8 cellular contexts compared by ENCODE assay signal in genomic region chr10:89373916-89374711, GRCh38.
DNase-seq lines count a peak whose midpoint lies in the region; ATAC-seq and TF ChIP-seq lines count a peak whose summit lies in the region.

No MANE protein-coding gene starts in this region.

- peaks cover 24% of the 10 kb centered on the region for H3K4me1 ChIP-seq in muscle layer of colon (ENCODE audit: insufficient read depth, low read length)
- peaks cover 6% of the 10 kb centered on the region for H3K4me1 ChIP-seq in MM.1S (ENCODE audit: low read length)

- TF ChIP-seq CTCF in AG04449 (IDR thresholded peaks at IDR 0.05; ENCODE audit: insufficient read depth, low read length, missing control alignments) (no peak), MM.1S (IDR thresholded peaks at IDR 0.05; ENCODE audit: low read length) (no peak)

- ATAC-seq in HG02759 (IDR thresholded peaks at IDR 0.05; ENCODE audit: unreplicated experiment) = no peak

- H3K79me2 ChIP-seq in MM.1S (ENCODE audit: low read length) = no peaks in the 10 kb centered on the region

- H3K36me3 ChIP-seq in muscle layer of colon (ENCODE audit: insufficient read depth, low read length) = no peaks in the 10 kb centered on the region
- no peaks in the 10 kb centered on the region for H3K36me3 ChIP-seq in MM.1S (replicated peaks; ENCODE audit: insufficient read depth, low read length)

- no peak overlapping the region for H2AFZ ChIP-seq in MM.1S (ENCODE audit: low read length)

- POLR2A ChIA-PET in AG04449 (lab: Yijun Ruan, JAX) = no interaction called here

- peak overlapping the region; percentile 46 for H3K27ac ChIP-seq in epithelial cell of prostate
- peak overlapping the region; percentile 5 for H3K27ac ChIP-seq in muscle layer of colon (ENCODE audit: low read depth, low read length)
- no peak overlapping the region for H3K27ac ChIP-seq in MM.1S (ENCODE audit: low read length)

- H3K27me3 ChIP-seq in muscle layer of colon (ENCODE audit: control insufficient read depth in 1 of 2, insufficient read depth in 2 of 2, low read length in 2 of 2) = no peaks in the 10 kb centered on the region
- no peaks in the 10 kb centered on the region for H3K27me3 ChIP-seq in MM.1S (replicated peaks; ENCODE audit: insufficient read depth, low read length)

- H3K9ac ChIP-seq in muscle layer of colon (ENCODE audit: low read length) = no peak overlapping the region
- H3K9ac ChIP-seq in MM.1S (ENCODE audit: low read length) = no peak overlapping the region

- CTCF ChIA-PET in AG04449 (lab: Yijun Ruan, JAX) = interaction anchor here (1.0 to 9.5 kb wide), 3 partner anchors 10 to 157 kb away, joined by 3 to 63 read pairs (median 3); no protein-coding TSS in a partner anchor

- DNase-seq in AG04449 (ENCODE audit: low read depth, low spot score) (peak; percentile 86), NCI-H226 (peak; percentile 18), epithelial cell of prostate (ENCODE audit: low read depth, low spot score) (peak; percentile 87), T-helper 9 cell (no peak), MM.1S (no peak), SHP77 treated with DMSO at 0.1 percent for 48 hours (lab: John Stamatoyannopoulos, UW) (no peak)

- no peak overlapping the region for H3K4me3 ChIP-seq in AG04449 (ENCODE audit: low read depth, low read length)
- H3K4me3 ChIP-seq in muscle layer of colon (ENCODE audit: low read depth in 1 of 2, low read length in 2 of 2) = no peak overlapping the region
- H3K4me3 ChIP-seq in MM.1S (ENCODE audit: low read length) = no peak overlapping the region

- H3F3A ChIP-seq in MM.1S (ENCODE audit: insufficient read depth, low read length) = no peaks in the 10 kb centered on the region

- H3K4me2 ChIP-seq in MM.1S (ENCODE audit: low read depth, low read length) = no peak overlapping the region

- H4K20me1 ChIP-seq in MM.1S (ENCODE audit: insufficient read depth, low read length) = no peaks in the 10 kb centered on the region

- no peaks in the 10 kb centered on the region for H3K9me2 ChIP-seq in MM.1S (replicated peaks; ENCODE audit: insufficient read depth, low read length)

- H3K9me3 ChIP-seq in muscle layer of colon (ENCODE audit: low read length) (no peaks in the 10 kb centered on the region), MM.1S (replicated peaks; ENCODE audit: insufficient read depth, low read length) (no peaks in the 10 kb centered on the region)

Comparison
In these comparisons a context has a peak if more than half of its experiments do, and no peak if none do; other contexts are left out.
1. DNase-seq: peak in AG04449 (single experiment), NCI-H226 (single experiment) and epithelial cell of prostate (single experiment); none in T-helper 9 cell (single experiment), MM.1S (single experiment) and SHP77 treated with DMSO at 0.1 percent for 48 hours (single experiment).